In genomic region chr5:152270117-152270516, GRCh38 we compare ENCODE assay signal across 25 cellular contexts.
"Had no signal": no experiment of that assay in that cellular context is flagged by ENCODE, and none has a peak within 500 bp of the region (broad histone marks: within the 10 kb centered on the region; RNA-seq: fewer than 3 reads in every experiment).

No MANE protein-coding gene starts in this region.

- H3K27ac Mint-ChIP-seq: activated CD4-positive, alpha-beta memory T cell treated with anti-CD3 and anti-CD28 coated beads for 36 hours; activated naive CD4-positive, alpha-beta T cell treated with anti-CD3 and anti-CD28 coated beads, Interleukin-2, amount 10 ng/mL, durations not matched to agents 7 days and 5 days; activated T-cell treated with anti-CD3 and anti-CD28 coated beads, Interleukin-2, amount 50 U/mL, for 72 hours; immature natural killer cell; naive B cell had no signal

- H3K9me3 Mint-ChIP-seq: activated CD4-positive, alpha-beta memory T cell treated with anti-CD3 and anti-CD28 coated beads for 36 hours; activated naive CD4-positive, alpha-beta T cell treated with anti-CD3 and anti-CD28 coated beads, Interleukin-2, amount 10 ng/mL, durations not matched to agents 7 days and 5 days; central memory CD8-positive, alpha-beta T cell; immature natural killer cell; naive B cell had no signal

- H3K4me3 ChIP-seq: colonic mucosa, dorsolateral prefrontal cortex, hepatocyte, mucosa of descending colon, sigmoid colon, thyroid gland, upper lobe of right lung had no signal

- H3K36me3 ChIP-seq: brain microvascular endothelial cell, colonic mucosa, sigmoid colon, thyroid gland, upper lobe of right lung had no signal

- H3K27me3 ChIP-seq: brain microvascular endothelial cell, colonic mucosa, dorsolateral prefrontal cortex, hepatocyte, sigmoid colon, thyroid gland, upper lobe of right lung had no signal

- H2AFZ ChIP-seq: hepatocyte had no signal

- H3K4me1 Mint-ChIP-seq: activated naive CD4-positive, alpha-beta T cell treated with anti-CD3 and anti-CD28 coated beads, Interleukin-2, amount 10 ng/mL, durations not matched to agents 7 days and 5 days; central memory CD8-positive, alpha-beta T cell; immature natural killer cell; naive B cell had no signal

- H3K27me3 Mint-ChIP-seq: activated naive CD4-positive, alpha-beta T cell treated with anti-CD3 and anti-CD28 coated beads, Interleukin-2, amount 10 ng/mL, durations not matched to agents 7 days and 5 days; central memory CD8-positive, alpha-beta T cell had no signal

- H3K36me3 Mint-ChIP-seq: activated CD4-positive, alpha-beta memory T cell treated with anti-CD3 and anti-CD28 coated beads for 36 hours; activated naive CD4-positive, alpha-beta T cell treated with anti-CD3 and anti-CD28 coated beads, Interleukin-2, amount 10 ng/mL, durations not matched to agents 7 days and 5 days; immature natural killer cell; naive B cell had no signal

- H3K4me1 ChIP-seq: colonic mucosa, sigmoid colon, upper lobe of right lung had no signal

- H3K4me2 ChIP-seq: hepatocyte had no signal

- H3K4me3 Mint-ChIP-seq: activated CD4-positive, alpha-beta memory T cell treated with anti-CD3 and anti-CD28 coated beads for 36 hours; activated naive CD4-positive, alpha-beta T cell treated with anti-CD3 and anti-CD28 coated beads, Interleukin-2, amount 10 ng/mL, durations not matched to agents 7 days and 5 days; activated T-cell treated with anti-CD3 and anti-CD28 coated beads, Interleukin-2, amount 50 U/mL, for 72 hours; central memory CD8-positive, alpha-beta T cell; immature natural killer cell; naive B cell had no signal

- DNase-seq: activated CD4-positive, alpha-beta memory T cell treated with anti-CD3 and anti-CD28 coated beads for 36 hours; activated CD4-positive, alpha-beta T cell treated with anti-CD3 and anti-CD28 coated beads for 48 hours; activated effector memory CD4-positive, alpha-beta T cell treated with Interleukin-2 at 50 U/mL for 16 hours; activated naive CD4-positive, alpha-beta T cell treated with anti-CD3 and anti-CD28 coated beads, Interleukin-2, amount 10 ng/mL, durations not matched to agents 7 days and 5 days; activated T-cell treated with anti-CD3 and anti-CD28 coated beads, Interleukin-2, amount 50 U/mL, for 72 hours; amygdala; brain microvascular endothelial cell; colonic mucosa; immature natural killer cell; kidney glomerular epithelial cell; mesendoderm; mucosa of descending colon; naive B cell; occipital lobe; posterior cingulate gyrus; sigmoid colon; stimulated activated CD4-positive, alpha-beta T cell treated with anti-CD3 and anti-CD28 coated beads, Interleukin-2, amount 100 ng/mL, for 48 hours; stimulated activated CD8-positive, alpha-beta memory T cell treated with anti-CD3 and anti-CD28 coated beads, Interleukin-4, amount 100 ng/mL, for 48 hours; stimulated activated naive CD4-positive, alpha-beta T cell treated with Interleukin-2 at 50 U/mL for 16 hours; thyroid gland; upper lobe of right lung had no signal

- H3K27ac ChIP-seq: brain microvascular endothelial cell, colonic mucosa, dorsolateral prefrontal cortex, hepatocyte, sigmoid colon, thyroid gland, upper lobe of right lung had no signal

- ATAC-seq: activated T-cell treated with anti-CD3 and anti-CD28 coated beads, Interleukin-2, amount 50 U/mL, for 72 hours; mucosa of descending colon; SK-N-SH treated with all-trans-retinoic acid at 6 μM for 48 hours; upper lobe of right lung had no signal

- H3K9me3 ChIP-seq: colonic mucosa, mucosa of descending colon, sigmoid colon, thyroid gland, upper lobe of right lung had no signal

- H3K79me2 ChIP-seq: hepatocyte had no signal
